Comparison of ENCODE assay signal across 7 cellular contexts in genomic region chr5:139179778-139180513, GRCh38. TPM values are rescaled to one million over a fixed set of nuclear protein-coding genes. Genes with fewer than 3 reads are reported as not detected.
DNase-seq lines count a peak whose midpoint lies in the region; ATAC-seq and TF ChIP-seq lines count a peak whose summit lies in the region.
"Not testable (repeated sequence)": the region's sequence is repeated elsewhere in the genome, so short reads cannot be mapped to it uniquely, and the experiment has no call there.

No MANE protein-coding gene starts in this region.

- H3K9me3 Mint-ChIP-seq in memory B cell = not testable (repeated sequence)

- H2BK120ac ChIP-seq in trophoblast cell (ENCODE audit: insufficient read depth, low read length, poor library complexity) = not testable (repeated sequence)

- not testable (repeated sequence) for DNase-seq in ascending aorta (ENCODE audit: low spot score in 2 of 2); coronary artery (ENCODE audit: low spot score); heart right ventricle; memory B cell (ENCODE audit: low spot score in 2 of 2); trophoblast cell

- not testable (repeated sequence) for H3K14ac ChIP-seq in trophoblast cell (ENCODE audit: low read length)

- H3K27ac Mint-ChIP-seq in memory B cell = peak overlapping the region; percentile 83

- H2BK12ac ChIP-seq in trophoblast cell (ENCODE audit: low read length) = not testable (repeated sequence)

- POLR2A ChIA-PET in HEK293 (lab: Yijun Ruan, JAX) = interaction anchor here (0.9 to 1.2 kb wide), 2 partner anchors 29 to 604 kb away, joined by 3 read pairs; no protein-coding TSS in a partner anchor

- TF ChIP-seq CTCF in HEK293 (tag by site-specific recombination; IDR thresholded peaks at IDR 0.05); ascending aorta (IDR thresholded peaks at IDR 0.05); coronary artery (IDR thresholded peaks at IDR 0.05); heart right ventricle (IDR thresholded peaks at IDR 0.05): not testable (repeated sequence)

- H3K4me3 ChIP-seq in HEK293 (ENCODE audit: low read depth, low read length); ascending aorta; coronary artery; heart right ventricle; trophoblast cell (ENCODE audit: low read depth, low read length); stomach smooth muscle (ENCODE audit: low read length in 2 of 2): not testable (repeated sequence)

- not testable (repeated sequence) for H3K36me3 Mint-ChIP-seq in memory B cell

- not testable (repeated sequence) for H3K79me2 ChIP-seq in trophoblast cell (ENCODE audit: control insufficient read depth, insufficient read depth, low read length, poor library complexity)

- not testable (repeated sequence) for H3K27me3 ChIP-seq in ascending aorta; heart right ventricle; trophoblast cell (ENCODE audit: insufficient read depth, low read length); stomach smooth muscle (ENCODE audit: control insufficient read depth in 1 of 2, insufficient read depth in 2 of 2, low read length in 2 of 2)

- H2AFZ ChIP-seq in trophoblast cell (ENCODE audit: insufficient read depth, low read length, poor library complexity) = not testable (repeated sequence)

- not testable (repeated sequence) for H4K8ac ChIP-seq in trophoblast cell (ENCODE audit: low read depth, low read length)

- H3K4me1 ChIP-seq in HEK293 (ENCODE audit: control insufficient read depth, insufficient read depth, low read length) (peaks cover 46% of the 10 kb centered on the region), ascending aorta (peaks cover 13 to 43% of the 10 kb centered on the region in 2 donors), heart right ventricle (peaks cover 5 to 68% (median 50%) of the 10 kb centered on the region in 9 donors), stomach smooth muscle (ENCODE audit: control insufficient read depth, insufficient read depth, low read length) (peaks cover 60% of the 10 kb centered on the region)
- H3K4me1 ChIP-seq in trophoblast cell (ENCODE audit: control insufficient read depth in 1 of 2, insufficient read depth in 2 of 2, low read length in 2 of 2) = not testable (repeated sequence)

- peaks cover 22% of the 10 kb centered on the region for H3K4me1 Mint-ChIP-seq in memory B cell

- H3K79me1 ChIP-seq in trophoblast cell (ENCODE audit: low read length) = not testable (repeated sequence)

- not testable (repeated sequence) for H3K4me3 Mint-ChIP-seq in memory B cell

- WGBS in heart right ventricle, 2 donors = 61 to 71% methylated on average over 8 of the region's 8 CpGs
- WGBS in trophoblast cell (ENCODE audit: extremely low coverage, insufficient coverage, insufficient read length) = no CpG with 5 or more reads among the region's 8 CpGs

- not testable (repeated sequence) for H3K4me2 ChIP-seq in trophoblast cell (ENCODE audit: low read length)

- H3K9me3 ChIP-seq in HEK293 (ENCODE audit: control insufficient read depth, insufficient read depth, low read depth, low read length); ascending aorta; heart right ventricle; trophoblast cell (ENCODE audit: insufficient read depth, low read depth, low read length); stomach smooth muscle (ENCODE audit: control insufficient read depth in 2 of 2, low read length in 2 of 2): not testable (repeated sequence)

- not testable (repeated sequence) for H2AK5ac ChIP-seq in trophoblast cell (ENCODE audit: low read length)

- not testable (repeated sequence) for H3K36me3 ChIP-seq in HEK293 (ENCODE audit: control insufficient read depth in 2 of 2, insufficient read depth in 1 of 2, low read length in 2 of 2); ascending aorta; heart right ventricle; trophoblast cell (ENCODE audit: control insufficient read depth in 1 of 2, insufficient read depth in 2 of 2, low read length in 2 of 2); stomach smooth muscle (ENCODE audit: control insufficient read depth in 2 of 2, insufficient read depth in 2 of 2, low read length in 2 of 2)

- H2BK5ac ChIP-seq in trophoblast cell (ENCODE audit: low read depth, low read length, poor library complexity) = not testable (repeated sequence)

- not testable (repeated sequence) for H3K27me3 Mint-ChIP-seq in memory B cell

- H4K12ac ChIP-seq in trophoblast cell (ENCODE audit: low read depth, low read length) = not testable (repeated sequence)

- not testable (repeated sequence) for H3K18ac ChIP-seq in trophoblast cell (ENCODE audit: low read length)

- intact Hi-C loops in ascending aorta (cut with DNase I) = not testable (repeated sequence)
- intact Hi-C loops in heart right ventricle (cut with DNase I) = loop anchor here in 4 of 10 donors (2.0 to 5.0 kb wide), 2 partner anchors 29 to 38 kb away; no protein-coding TSS in a partner anchor

- H3K23ac ChIP-seq in trophoblast cell (ENCODE audit: low read length) = not testable (repeated sequence)

- not testable (repeated sequence) for ATAC-seq in heart right ventricle; memory B cell (ENCODE audit: low read depth)

- not testable (repeated sequence) for H4K91ac ChIP-seq in trophoblast cell (ENCODE audit: low read depth, low read length)

- not testable (repeated sequence) for H3K9ac ChIP-seq in trophoblast cell (ENCODE audit: low read length)
- H3K9ac ChIP-seq in stomach smooth muscle (ENCODE audit: low read length in 2 of 2) = peak overlapping the region in 1 of 2 donors; percentile 41

- peak overlapping the region; percentile 49 for H3K4ac ChIP-seq in trophoblast cell (ENCODE audit: low read depth, low read length)

- peak overlapping the region; percentile 70 for H3K27ac ChIP-seq in HEK293 (ENCODE audit: extremely low read depth, low read depth, low read length)
- H3K27ac ChIP-seq in ascending aorta = peak overlapping the region; percentile 72
- H3K27ac ChIP-seq in coronary artery = peak overlapping the region; percentile 72 to 84
- H3K27ac ChIP-seq in heart right ventricle = peak overlapping the region in 7 of 10 donors; percentile 35 to 83 (median 77)
- H3K27ac ChIP-seq in trophoblast cell (ENCODE audit: low read depth, low read length) = not testable (repeated sequence)
- H3K27ac ChIP-seq in stomach smooth muscle (ENCODE audit: low read length) = peak overlapping the region; percentile 75

- CTCF ChIA-PET in HEK293 (lab: Yijun Ruan, JAX) = interaction anchor here (1.4 kb wide), 1 partner anchor 33 kb away, joined by 3 read pairs; no protein-coding TSS in a partner anchor

TF ChIP-seq in HEK293, 187 proteins besides CTCF, POLR2A, EP300 and RAD21:
- TF ChIP-seq ZNF362 (tag by site-specific recombination; IDR thresholded peaks at IDR 0.05) = peak; percentile 91
- TF ChIP-seq MYNN (tag by site-specific recombination; IDR thresholded peaks at IDR 0.05; ENCODE audit: borderline replicate concordance) = 0 out of 2 replicates have a peak, but pooled peaks have one; percentile 46
- peak; percentile 99 for TF ChIP-seq ZNF121 (tag by site-specific recombination; IDR thresholded peaks at IDR 0.05)
TF ChIP-seq in HEK293: peak in this region for 3; not testable (repeated sequence) for 184.

RNA-seq across cellular contexts. Expression of gene SIL1, which starts 18.2 kb away (rescaled TPM):
- total RNA-seq in ascending aorta (53.4 TPM), heart right ventricle (10 to 100 TPM; 26.7 to 68.1 (median 43.4) TPM)
- polyA plus RNA-seq in heart right ventricle = 10 to 100 TPM; 74.3 to 94.7 TPM
- polyA plus RNA-seq in trophoblast cell (2013) = 16.3 and 18.0 TPM in 2 replicates
